In the genomic region with DNA sequence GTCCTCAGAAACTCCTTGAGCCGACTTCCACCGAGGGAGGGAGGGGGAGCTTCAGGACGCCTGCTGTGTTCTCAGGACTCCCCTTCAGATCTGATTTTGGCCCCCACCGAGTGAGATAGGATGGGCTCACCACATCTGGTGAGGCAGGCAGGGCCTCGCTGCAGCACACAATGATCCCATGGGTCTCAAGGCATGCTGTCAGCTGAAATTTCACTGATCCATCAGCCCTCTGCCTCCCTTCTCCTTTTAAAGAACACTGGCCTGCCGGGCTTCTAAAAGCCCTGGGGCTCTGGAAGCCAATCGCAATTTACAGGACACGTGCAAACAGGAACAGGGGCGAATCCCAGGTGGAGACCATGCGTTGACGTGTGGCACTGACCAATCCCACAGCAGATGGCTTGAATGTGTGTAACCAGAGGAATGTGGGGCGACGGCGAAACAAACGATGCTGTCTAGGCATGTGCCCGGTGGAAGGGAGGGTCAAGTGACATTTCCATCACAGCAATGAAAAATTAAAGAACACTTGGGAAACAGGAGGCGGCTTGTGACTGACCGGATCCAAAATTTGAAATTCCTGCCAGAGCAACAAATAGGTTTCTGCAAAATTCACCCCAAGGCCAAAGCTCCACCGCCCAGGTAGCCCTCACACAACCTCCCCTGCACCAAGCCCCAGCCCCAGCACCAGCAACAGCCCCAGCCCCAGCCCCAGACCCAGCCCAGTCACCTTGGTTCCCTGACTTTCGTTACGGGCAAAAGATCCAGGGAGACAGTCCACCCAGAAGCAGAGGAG, we compare ENCODE assay signal across 8 cellular contexts.
DNase-seq lines count a peak whose midpoint lies in the region; ATAC-seq and TF ChIP-seq lines count a peak whose summit lies in the region.

No MANE protein-coding gene starts in this region.

- H3K9ac ChIP-seq in Loucy (ENCODE audit: low read depth, low read length, poor library complexity, severe bottlenecking) (no peak overlapping the region), duodenal mucosa (ENCODE audit: low read depth in 1 of 2, low read length in 2 of 2) (no peak overlapping the region)

- H3K27me3 ChIP-seq in Loucy (ENCODE audit: insufficient read depth, low read length, poor library complexity, severe bottlenecking): peaks cover 39% of the 10 kb centered on the region
- H3K27me3 ChIP-seq in duodenal mucosa (ENCODE audit: control insufficient read depth in 1 of 2, insufficient read depth in 2 of 2, low read length in 2 of 2): peaks cover 34 to 45% of the 10 kb centered on the region in 2 donors

- H2AFZ ChIP-seq in Loucy (ENCODE audit: low read length): peak overlapping the region; percentile 88

- H3K36me3 ChIP-seq in Loucy (ENCODE audit: insufficient read depth, low read length) (no peaks in the 10 kb centered on the region), duodenal mucosa (ENCODE audit: control insufficient read depth in 1 of 2, insufficient read depth in 2 of 2, low read length in 2 of 2) (no peaks in the 10 kb centered on the region)

- H3K27me3 Mint-ChIP-seq in neural crest cell (ENCODE audit: low read depth): peaks cover 76% of the 10 kb centered on the region

- H3F3A ChIP-seq in Loucy (ENCODE audit: low read depth): no peaks in the 10 kb centered on the region

- H3K4me3 ChIP-seq in Loucy (ENCODE audit: low read length, poor library complexity, severe bottlenecking) (peak overlapping the region; percentile 62), duodenal mucosa (ENCODE audit: low read depth in 1 of 2, low read length in 2 of 2) (peak overlapping the region; percentile 40 to 58)

- H3K9me2 ChIP-seq in Loucy (replicated peaks; ENCODE audit: low read depth, low read length): no peaks in the 10 kb centered on the region

- no peak overlapping the region for H3K27ac ChIP-seq in duodenal mucosa (ENCODE audit: low read depth, low read length)

- H3K4me1 ChIP-seq in Loucy (ENCODE audit: insufficient read depth, low read length, poor library complexity, severe bottlenecking) (peaks cover 18% of the 10 kb centered on the region), duodenal mucosa (ENCODE audit: control insufficient read depth in 1 of 2, insufficient read depth in 2 of 2, low read length in 2 of 2) (peaks cover 0 to 28% of the 10 kb centered on the region in 2 donors)

- peaks cover 62% of the 10 kb centered on the region for H3K4me1 Mint-ChIP-seq in neural crest cell

- peaks cover 2% of the 10 kb centered on the region for H3K36me3 Mint-ChIP-seq in neural crest cell (ENCODE audit: low read depth)

- H3K79me2 ChIP-seq in Loucy (ENCODE audit: insufficient read depth, low read length): no peaks in the 10 kb centered on the region

- H3K4me2 ChIP-seq in Loucy (ENCODE audit: low read depth, low read length, poor library complexity, severe bottlenecking): peak overlapping the region; percentile 94

- TF ChIP-seq CTCF in Loucy (conservative IDR thresholded peaks at IDR 0.05; ENCODE audit: low read length) (no peak), neural crest cell (conservative IDR thresholded peaks at IDR 0.05) (peak; percentile 12)

- no peaks in the 10 kb centered on the region for H3K9me3 Mint-ChIP-seq in neural crest cell

- peak overlapping the region; percentile 50 for H3K27ac Mint-ChIP-seq in neural crest cell (ENCODE audit: unreplicated experiment)

- H3K9me3 ChIP-seq in Loucy (ENCODE audit: insufficient read depth, low read depth, low read length) (no peaks in the 10 kb centered on the region), duodenal mucosa (ENCODE audit: control insufficient read depth in 1 of 2, low read length in 2 of 2) (no peaks in the 10 kb centered on the region)

- peak overlapping the region; percentile 87 for H3K4me3 Mint-ChIP-seq in neural crest cell

- peak; percentile 44 for DNase-seq in COLO668 (lab: John Stamatoyannopoulos, UW; ENCODE audit: unreplicated experiment)
- no peak for DNase-seq in neural crest cell (ENCODE audit: low read depth, low spot score)
- DNase-seq in NCI-H524 treated with DMSO at 0.1 percent for 48 hours (lab: John Stamatoyannopoulos, UW): no peak
- no peak for DNase-seq in D341Med (ENCODE audit: low spot score)
- no peak for DNase-seq in OCI-M2 (lab: John Stamatoyannopoulos, UW; ENCODE audit: unreplicated experiment)

- no peaks in the 10 kb centered on the region for H4K20me1 ChIP-seq in Loucy (ENCODE audit: insufficient read depth, low read length, poor library complexity, severe bottlenecking)

- ATAC-seq in HG02763 (IDR thresholded peaks at IDR 0.05; ENCODE audit: unreplicated experiment): no peak
